8 cellular contexts compared by ENCODE assay signal in genomic region chr1:6602669-6603423, GRCh38. TPM values are rescaled to one million over a fixed set of nuclear protein-coding genes. Genes with fewer than 3 reads are reported as not detected.
A peak's percentile ranks its signal among the peaks of the same experiment; 100 is the strongest.
DNase-seq lines count a peak whose midpoint lies in the region; ATAC-seq lines count a peak whose summit lies in the region.

A gene with protein sequence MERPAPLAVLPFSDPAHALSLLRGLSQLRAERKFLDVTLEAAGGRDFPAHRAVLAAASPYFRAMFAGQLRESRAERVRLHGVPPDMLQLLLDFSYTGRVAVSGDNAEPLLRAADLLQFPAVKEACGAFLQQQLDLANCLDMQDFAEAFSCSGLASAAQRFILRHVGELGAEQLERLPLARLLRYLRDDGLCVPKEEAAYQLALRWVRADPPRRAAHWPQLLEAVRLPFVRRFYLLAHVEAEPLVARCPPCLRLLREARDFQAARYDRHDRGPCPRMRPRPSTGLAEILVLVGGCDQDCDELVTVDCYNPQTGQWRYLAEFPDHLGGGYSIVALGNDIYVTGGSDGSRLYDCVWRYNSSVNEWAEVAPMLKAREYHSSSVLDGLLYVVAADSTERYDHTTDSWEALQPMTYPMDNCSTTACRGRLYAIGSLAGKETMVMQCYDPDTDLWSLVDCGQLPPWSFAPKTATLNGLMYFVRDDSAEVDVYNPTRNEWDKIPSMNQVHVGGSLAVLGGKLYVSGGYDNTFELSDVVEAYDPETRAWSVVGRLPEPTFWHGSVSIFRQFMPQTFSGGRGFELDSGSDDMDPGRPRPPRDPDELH (minus strand): TSS chr1:6602869. CDS start chr1:6602817, 52 bp downstream.

- H3K36me3 Mint-ChIP-seq in memory B cell, result no peaks in the 10 kb centered on the region

- H3K27me3 ChIP-seq in effector memory CD4-positive, alpha-beta T cell (replicated peaks; ENCODE audit: control insufficient read depth, insufficient read depth, low read length, poor library complexity, severe bottlenecking), result no peaks in the 10 kb centered on the region

- CTCF ChIA-PET in activated CD8-positive, alpha-beta memory T cell treated with anti-CD3 and anti-CD28 coated beads for 36 hours (lab: Charles Lee), result interaction anchor here (0.7 to 4.2 kb wide), 5 partner anchors 9 to 66 kb away, joined by 3 to 17 read pairs (median 4); partner anchors contain the start of genes NOL9, TAS1R1, THAP3 and ZBTB48

- ATAC-seq in GM19025 (IDR thresholded peaks at IDR 0.05; ENCODE audit: low read depth, unreplicated experiment) (peak; percentile 51), HG03280 (IDR thresholded peaks at IDR 0.05; ENCODE audit: unreplicated experiment) (peak; percentile 56), memory B cell (ENCODE audit: low read depth) (peak; percentile 64)

- peaks cover 11% of the 10 kb centered on the region for H3K36me3 ChIP-seq in effector memory CD4-positive, alpha-beta T cell (ENCODE audit: control insufficient read depth, insufficient read depth, low read length)

- H3K4me1 ChIP-seq in effector memory CD4-positive, alpha-beta T cell (ENCODE audit: control insufficient read depth, insufficient read depth, low read length, poor library complexity, severe bottlenecking), result peaks cover 32% of the 10 kb centered on the region

- peak within 1 kb of the TSS; percentile 97 for H3K27ac ChIP-seq in effector memory CD4-positive, alpha-beta T cell (ENCODE audit: insufficient read depth, low read length, poor library complexity, severe bottlenecking)

- H3K27me3 Mint-ChIP-seq in memory B cell, result no peaks in the 10 kb centered on the region

- H3K9me3 ChIP-seq in effector memory CD4-positive, alpha-beta T cell (ENCODE audit: control insufficient read depth, low read length), result no peaks in the 10 kb centered on the region

- POLR2A ChIA-PET in activated CD8-positive, alpha-beta memory T cell treated with anti-CD3 and anti-CD28 coated beads for 36 hours (lab: Charles Lee), result interaction anchor here (0.5 to 3.5 kb wide), 12 partner anchors 9 to 139 kb away, joined by 3 to 20 read pairs (median 4); partner anchors contain the start of genes DNAJC11, NOL9, PHF13 and TAS1R1

- peak within 1 kb of the TSS; percentile 95 for H3K4me3 ChIP-seq in effector memory CD4-positive, alpha-beta T cell (ENCODE audit: insufficient read depth, low read depth, low read length, poor library complexity, severe bottlenecking)

- peak within 1 kb of the TSS; percentile 94 for H3K27ac Mint-ChIP-seq in memory B cell

- DNase-seq in Ammon's horn (ENCODE audit: low spot score), result peak; percentile 91
- peak; percentile 25 for DNase-seq in NCI-H82 treated with DMSO at 0.1 percent for 48 hours (lab: John Stamatoyannopoulos, UW; ENCODE audit: unreplicated experiment)
- peak; percentile 73 to 79 (median 76) for DNase-seq in effector memory CD4-positive, alpha-beta T cell
- peak; percentile 65 to 77 for DNase-seq in memory B cell (ENCODE audit: low spot score in 2 of 2)
- peak; percentile 73 for DNase-seq in stimulated activated CD8-positive, alpha-beta memory T cell treated with anti-CD3 and anti-CD28 coated beads, Interleukin-12 subunit alpha, Interleukin-12 subunit beta, amount 100 ng/mL, for 24 hours (ENCODE audit: extremely low read depth)

- peaks cover 13% of the 10 kb centered on the region for H3K4me1 Mint-ChIP-seq in memory B cell

- peak within 1 kb of the TSS; percentile 97 for H3K4me3 Mint-ChIP-seq in memory B cell

- H3K9me3 Mint-ChIP-seq in memory B cell, result no peaks in the 10 kb centered on the region

RNA-seq across cellular contexts. Expression of the gene that starts here (rescaled TPM):
- 10 to 100 TPM; 33.7 to 35.5 TPM for total RNA-seq in activated CD8-positive, alpha-beta memory T cell treated with anti-CD3 and anti-CD28 coated beads for 36 hours

Comparison
In these comparisons a context has a peak if more than half of its experiments do, and no peak if none do; other contexts are left out.
1. Peak in every context shown above with its lines: DNase-seq, ATAC-seq, H3K4me3 ChIP-seq and H3K27ac ChIP-seq.
2. DNase-seq: peak in every context shown above with its lines; median percentile 91 in Ammon's horn; 76 in effector memory CD4-positive, alpha-beta T cell; 73 in stimulated activated CD8-positive, alpha-beta memory T cell treated with anti-CD3 and anti-CD28 coated beads, Interleukin-12 subunit alpha, Interleukin-12 subunit beta, amount 100 ng/mL, for 24 hours; 71 in memory B cell; 25 in NCI-H82 treated with DMSO at 0.1 percent for 48 hours.